In the genomic region with DNA sequence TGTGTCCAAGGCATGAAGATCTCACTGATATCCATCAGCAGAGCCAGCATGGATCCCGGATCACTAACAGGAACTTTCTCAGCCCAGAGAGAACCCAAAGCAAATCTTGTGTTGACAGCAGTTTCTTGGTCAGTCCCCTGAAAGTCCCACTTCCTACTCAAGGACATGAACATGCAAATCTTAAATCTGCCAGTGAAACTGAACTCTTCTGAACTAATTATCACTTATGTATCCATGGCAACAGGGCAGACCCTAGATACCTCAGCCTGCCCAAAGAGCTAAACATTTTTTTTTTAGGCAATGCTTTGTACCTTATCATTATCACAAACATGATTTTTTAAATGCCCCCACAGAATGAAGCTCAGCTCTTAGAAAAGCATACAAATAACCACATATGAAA, we compare ENCODE assay signal across 13 cellular contexts.
DNase-seq lines count a peak whose midpoint lies in the region; ATAC-seq and TF ChIP-seq lines count a peak whose summit lies in the region.
"Had no signal": no experiment of that assay in that cellular context is flagged by ENCODE, and none has a peak within 500 bp of the region (broad histone marks: within the 10 kb centered on the region; RNA-seq: fewer than 3 reads in every experiment).

No MANE protein-coding gene starts in this region.

- H3K27ac Mint-ChIP-seq in stimulated activated memory B cell treated with anti-CD40 and anti-IgM and Interleukin-4, amounts not matched to agents 10 μg/mL and 1 μg/mL and 100 μg/mL, for 72 hours = no peak overlapping the region
- no peak overlapping the region for H3K27ac Mint-ChIP-seq in MCF 10A (ENCODE audit: low read depth, unreplicated experiment)
- H3K27ac Mint-ChIP-seq: H9 had no signal

- no peaks in the 10 kb centered on the region for H3K4me1 Mint-ChIP-seq in stimulated activated memory B cell treated with anti-CD40 and anti-IgM and Interleukin-4, amounts not matched to agents 10 μg/mL and 1 μg/mL and 100 μg/mL, for 72 hours
- no peaks in the 10 kb centered on the region for H3K4me1 Mint-ChIP-seq in MCF 10A (ENCODE audit: insufficient read depth, unreplicated experiment)

- DNase-seq in CD1c-positive myeloid dendritic cell (ENCODE audit: extremely low spot score) = no peak
- DNase-seq in stimulated activated CD4-positive, alpha-beta T cell treated with anti-CD3 and anti-CD28 coated beads, Interleukin-2, amount 100 ng/mL, for 48 hours = no peak
- DNase-seq in MCF 10A (ENCODE audit: unreplicated experiment) = no peak
- DNase-seq: AML-193, H9, Kasumi-1, mesendoderm, substantia nigra had no signal

- no peaks in the 10 kb centered on the region for H3K36me3 Mint-ChIP-seq in stimulated activated memory B cell treated with anti-CD40 and anti-IgM and Interleukin-4, amounts not matched to agents 10 μg/mL and 1 μg/mL and 100 μg/mL, for 72 hours
- H3K36me3 Mint-ChIP-seq in MCF 10A (ENCODE audit: insufficient read depth, unreplicated experiment) = no peaks in the 10 kb centered on the region

- H3K27me3 Mint-ChIP-seq in stimulated activated memory B cell treated with anti-CD40 and anti-IgM and Interleukin-4, amounts not matched to agents 10 μg/mL and 1 μg/mL and 100 μg/mL, for 72 hours = no peaks in the 10 kb centered on the region
- H3K27me3 Mint-ChIP-seq in MCF 10A (ENCODE audit: insufficient read depth, unreplicated experiment) = no peaks in the 10 kb centered on the region

- intact Hi-C loops in MCF 10A (cut with micrococcal nuclease) = no loop called here

- CTCF ChIA-PET in MCF 10A (lab: Yijun Ruan, JAX) = interaction anchor here (0.6 kb wide), 1 partner anchor 660 kb away, joined by 3 read pairs; no protein-coding TSS in a partner anchor

- TF ChIP-seq CTCF in MCF 10A (IDR thresholded peaks at IDR 0.05; ENCODE audit: unreplicated experiment) = no peak

- POLR2A ChIA-PET in MCF 10A (lab: Yijun Ruan, JAX) = no interaction called here

- no peaks in the 10 kb centered on the region for H3K9me3 Mint-ChIP-seq in stimulated activated memory B cell treated with anti-CD40 and anti-IgM and Interleukin-4, amounts not matched to agents 10 μg/mL and 1 μg/mL and 100 μg/mL, for 72 hours
- peaks cover 8% of the 10 kb centered on the region for H3K9me3 Mint-ChIP-seq in MCF 10A (ENCODE audit: unreplicated experiment)
- H3K9me3 Mint-ChIP-seq: H9 had no signal

- no TSS peak for BruUV-seq in MCF 10A (replicated peaks; lab: Mats Ljungman, UMichigan)

- no peak overlapping the region for H3K4me3 Mint-ChIP-seq in stimulated activated memory B cell treated with anti-CD40 and anti-IgM and Interleukin-4, amounts not matched to agents 10 μg/mL and 1 μg/mL and 100 μg/mL, for 72 hours
- no peak overlapping the region for H3K4me3 Mint-ChIP-seq in MCF 10A (ENCODE audit: unreplicated experiment)
- H3K4me3 Mint-ChIP-seq: H9 had no signal

- peak; percentile 95 for ATAC-seq in GM18508 (IDR thresholded peaks at IDR 0.05; ENCODE audit: insufficient read depth, unreplicated experiment)
- peak; percentile 99 for ATAC-seq in GM19463 (IDR thresholded peaks at IDR 0.05; ENCODE audit: unreplicated experiment)
- peak; percentile 99 for ATAC-seq in HG02852 (IDR thresholded peaks at IDR 0.05; ENCODE audit: unreplicated experiment)
- ATAC-seq in HG03457 (IDR thresholded peaks at IDR 0.05; ENCODE audit: unreplicated experiment) = peak; percentile 94
- ATAC-seq in stimulated activated memory B cell treated with anti-CD40 and anti-IgM and Interleukin-4, amounts not matched to agents 10 μg/mL and 1 μg/mL and 100 μg/mL, for 72 hours = no peak
